21 cellular contexts compared by ENCODE assay signal in genomic region chr10:21308018-21308417, GRCh38.
DNase-seq lines count a peak whose midpoint lies in the region; ATAC-seq, FAIRE-seq and TF ChIP-seq lines count a peak whose summit lies in the region.
"Had no signal": no experiment of that assay in that cellular context is flagged by ENCODE, and none has a peak within 500 bp of the region (broad histone marks: within the 10 kb centered on the region; RNA-seq: fewer than 3 reads in every experiment).

No MANE protein-coding gene starts in this region.

- H3K4ac ChIP-seq in H1 (replicated peaks; ENCODE audit: insufficient read length, low read depth, low read length): no peak overlapping the region

- H3K56ac ChIP-seq in H1 (replicated peaks; ENCODE audit: insufficient read length, low read depth, low read length): no peak overlapping the region

- no peaks in the 10 kb centered on the region for H3K79me2 ChIP-seq in HCT116 (ENCODE audit: insufficient read depth, low read length)
- H3K79me2 ChIP-seq in H1 (ENCODE audit: control insufficient read depth in 1 of 2, insufficient read depth in 2 of 2, low read length in 2 of 2): no peaks in the 10 kb centered on the region

- CTCF ChIA-PET in A549 (lab: Yijun Ruan, JAX) (interaction anchor here (0.6 kb wide), 1 partner anchor 110 kb away, joined by 3 read pairs; no protein-coding TSS in a partner anchor), HCT116 (lab: Charles Lee) (no interaction called here), H1 (lab: Charles Lee; ENCODE audit: partially characterized antibody) (interaction anchor here (1.0 to 1.3 kb wide), 2 partner anchors 58 to 189 kb away, joined by 3 to 4 read pairs; no protein-coding TSS in a partner anchor)

- H3K14ac ChIP-seq in H1 (ENCODE audit: insufficient read length): no peak overlapping the region

- DNase-seq in A549 (ENCODE audit: low read depth in 1 of 2, low spot score in 1 of 2) (no peak), HCT116 (ENCODE audit: low read depth, low spot score) (no peak), H1 (ENCODE audit: low read depth in 1 of 2, low spot score in 2 of 2) (no peak), suprapubic skin (ENCODE audit: low spot score in 2 of 2) (no peak)
- no peak for DNase-seq in activated CD4-positive, alpha-beta T cell treated with anti-CD3 and anti-CD28 coated beads, Interleukin-2, amount 50 U/mL, for 48 hours
- DNase-seq: ACHN; AML-193; BE2C; Calu3; CD4-positive, alpha-beta T cell; CD8-positive, alpha-beta memory T cell; DMS53; DMS79 treated with DMSO at 0.1 percent for 48 hours; GF-D8; GM23248 had no signal

- H3K9me2 ChIP-seq in HCT116 (ENCODE audit: insufficient read depth): no peaks in the 10 kb centered on the region

- TF ChIP-seq POLR2A in A549 (IDR thresholded peaks at IDR 0.05; ENCODE audit: low read length): no peak
- TF ChIP-seq POLR2A in HCT116 (IDR thresholded peaks at IDR 0.05; ENCODE audit: borderline replicate concordance, extremely low read depth, insufficient read depth, insufficient read length): no peak
- TF ChIP-seq POLR2A in H1 (IDR thresholded peaks at IDR 0.05; ENCODE audit: control extremely low read depth in 1 of 2, low read depth in 2 of 2, low read length in 2 of 2): no peak
- TF ChIP-seq POLR2A in suprapubic skin (IDR thresholded peaks at IDR 0.05): no peak

- FAIRE-seq in A549 (lab: Jason Lieb, UNC) (no peak), H1 (lab: Jason Lieb, UNC) (no peak)
- FAIRE-seq: A204.1, GM12891 had no signal

- WGBS in A549 (ENCODE audit: missing lambda C conversion rate): 82% methylated on average over 3 of the region's 3 CpGs
- 99% methylated on average over 3 of the region's 3 CpGs; no CpG with 5 or more reads in 1 of the 2 experiments for WGBS in H1 (ENCODE audit: extremely low coverage in 1 of 2, insufficient coverage in 1 of 2, insufficient read length in 1 of 2, insufficient replicate concordance in 2 of 2, low coverage in 1 of 2, low lambda C conversion rate in 2 of 2, missing lambda C conversion rate in 1 of 2), 2 experiments
- WGBS in suprapubic skin: 93% methylated on average over 3 of the region's 3 CpGs

- intact Hi-C loops in HCT116 (cut with micrococcal nuclease): no loop called here

- H3K4me3 ChIP-seq in A549: no peak overlapping the region
- no peak overlapping the region for H3K4me3 ChIP-seq in HCT116 (replicated peaks in 1 of 2; ENCODE audit: low read depth in 1 of 2, low read length in 2 of 2)
- H3K4me3 ChIP-seq in H1 (ENCODE audit: extremely low read depth in 1 of 4, insufficient read depth in 2 of 4, low read depth in 3 of 4, low read length in 4 of 4): no peak overlapping the region
- H3K4me3 ChIP-seq in suprapubic skin: no peak overlapping the region
- H3K4me3 ChIP-seq: BLaER1 treated with 17β-estradiol and CSF1 and Interleukin-3, amounts not matched to agents 10 nM and 100 nM; GM23248; HAP-1 had no signal

- no peak overlapping the region for H2BK12ac ChIP-seq in H1 (ENCODE audit: low read depth, low read length)

- TF ChIP-seq RAD21 in A549 (conservative IDR thresholded peaks at IDR 0.05 in 1 of 2, IDR thresholded peaks at IDR 0.05 in 1 of 2) (no peak), HCT116 (IDR thresholded peaks at IDR 0.05; ENCODE audit: low read depth) (no peak), H1 (IDR thresholded peaks at IDR 0.05 in 1 of 2, conservative IDR thresholded peaks at IDR 0.05 in 1 of 2; ENCODE audit: low read depth in 2 of 2, low read length in 2 of 2) (no peak)

- H3K9ac ChIP-seq in HCT116 (ENCODE audit: low read length) (no peak overlapping the region), H1 (replicated peaks in 1 of 4; ENCODE audit: extremely low read depth in 1 of 4, low read depth in 3 of 4, low read length in 3 of 4) (no peak overlapping the region)
- H3K9ac ChIP-seq: BLaER1 treated with 17β-estradiol and CSF1 and Interleukin-3, amounts not matched to agents 10 nM and 100 nM; GM23248 had no signal

- TF ChIP-seq CTCF in A549 (IDR thresholded peaks at IDR 0.05) (no peak), HCT116 (IDR thresholded peaks at IDR 0.05 in 2 of 3, conservative IDR thresholded peaks at IDR 0.05 in 1 of 3; ENCODE audit: borderline replicate concordance in 1 of 3, insufficient read depth in 1 of 3, low read depth in 2 of 3, low read length in 2 of 3) (no peak), H1 (IDR thresholded peaks at IDR 0.05; ENCODE audit: control extremely low read depth in 1 of 3, insufficient read depth in 1 of 3, low read depth in 1 of 3, low read length in 3 of 3) (no peak), suprapubic skin (IDR thresholded peaks at IDR 0.05) (no peak)

- H4K5ac ChIP-seq in H1 (ENCODE audit: insufficient read length, low read depth, low read length): no peak overlapping the region

- no peaks in the 10 kb centered on the region for H4K20me1 ChIP-seq in HCT116 (ENCODE audit: insufficient read depth)
- no peaks in the 10 kb centered on the region for H4K20me1 ChIP-seq in H1 (replicated peaks in 1 of 2; ENCODE audit: control insufficient read depth in 1 of 2, insufficient read depth in 2 of 2, low read length in 2 of 2)
- H4K20me1 ChIP-seq: BLaER1 treated with 17β-estradiol and CSF1 and Interleukin-3, amounts not matched to agents 10 nM and 100 nM had no signal

- no peak overlapping the region for H4K8ac ChIP-seq in H1 (ENCODE audit: extremely low read depth, insufficient read depth, low read length)

- no peak overlapping the region for H3K4me2 ChIP-seq in A549
- no peak overlapping the region for H3K4me2 ChIP-seq in HCT116 (ENCODE audit: low read length)
- H3K4me2 ChIP-seq in H1 (ENCODE audit: insufficient read depth in 1 of 2, low read depth in 2 of 2, low read length in 2 of 2): no peak overlapping the region
- H3K4me2 ChIP-seq: BLaER1 treated with 17β-estradiol and CSF1 and Interleukin-3, amounts not matched to agents 10 nM and 100 nM had no signal

- H2BK15ac ChIP-seq in H1 (ENCODE audit: low read length): no peak overlapping the region

- no peaks in the 10 kb centered on the region for H3K23me2 ChIP-seq in H1 (ENCODE audit: low read depth, low read length)

- no peak for ATAC-seq in A549
- no peak for ATAC-seq in HCT116
- ATAC-seq in HG02763 (IDR thresholded peaks at IDR 0.05; ENCODE audit: unreplicated experiment): no peak

- H4K91ac ChIP-seq in H1 (replicated peaks; ENCODE audit: insufficient read length, low read length): no peak overlapping the region

- H3K27me3 ChIP-seq in HCT116 (ENCODE audit: insufficient read depth, low read length) (no peaks in the 10 kb centered on the region), H1 (replicated peaks in 1 of 4; ENCODE audit: control insufficient read depth in 3 of 4, extremely low read depth in 1 of 4, insufficient read depth in 3 of 4, low read length in 3 of 4) (no peaks in the 10 kb centered on the region), suprapubic skin (no peaks in the 10 kb centered on the region)
- H3K27me3 ChIP-seq: BE2C; BLaER1 treated with 17β-estradiol and CSF1 and Interleukin-3, amounts not matched to agents 10 nM and 100 nM had no signal

- H3K36me3 ChIP-seq in HCT116 (ENCODE audit: control insufficient read depth in 1 of 2, insufficient read depth in 2 of 2, low read length in 2 of 2): no peaks in the 10 kb centered on the region
- no peaks in the 10 kb centered on the region for H3K36me3 ChIP-seq in H1 (ENCODE audit: control insufficient read depth in 2 of 4, insufficient read depth in 4 of 4, low read length in 3 of 4)
- no peaks in the 10 kb centered on the region for H3K36me3 ChIP-seq in suprapubic skin
- H3K36me3 ChIP-seq: BE2C; BLaER1 treated with 17β-estradiol and CSF1 and Interleukin-3, amounts not matched to agents 10 nM and 100 nM; HAP-1 had no signal

- no TSS peak for BruUV-seq in HCT116 (replicated peaks; lab: Mats Ljungman, UMichigan)

- H2BK20ac ChIP-seq in H1 (ENCODE audit: low read length): no peak overlapping the region

- no peak overlapping the region for H3K18ac ChIP-seq in H1 (ENCODE audit: extremely low read depth, low read length)

- H3K4me1 ChIP-seq in A549: peaks cover 13% of the 10 kb centered on the region
- peaks cover 11 to 26% of the 10 kb centered on the region in 2 experiments; a peak in 3 of 4 replicates for H3K4me1 ChIP-seq in HCT116 (ENCODE audit: control insufficient read depth in 1 of 2, insufficient read depth in 2 of 2, low read length in 2 of 2)
- peaks cover 0 to 4% (median 0%) of the 10 kb centered on the region in 4 experiments; a peak in 1 of 7 replicates for H3K4me1 ChIP-seq in H1 (replicated peaks in 1 of 4; ENCODE audit: control insufficient read depth in 3 of 4, insufficient read depth in 4 of 4, low read length in 3 of 4)
- H3K4me1 ChIP-seq in suprapubic skin: no peaks in the 10 kb centered on the region
- H3K4me1 ChIP-seq: BE2C; BLaER1 treated with 17β-estradiol and CSF1 and Interleukin-3, amounts not matched to agents 10 nM and 100 nM had no signal

- TF ChIP-seq EP300 in A549 (IDR thresholded peaks at IDR 0.05) (no peak), H1 (IDR thresholded peaks at IDR 0.05; ENCODE audit: borderline replicate concordance in 1 of 2, low read depth in 2 of 2, low read length in 2 of 2) (no peak), suprapubic skin (IDR thresholded peaks at IDR 0.05) (no peak)

- H2AK5ac ChIP-seq in H1 (ENCODE audit: low read depth, low read length): no peak overlapping the region

- RAD21 ChIA-PET in HCT116 (lab: Charles Lee; ENCODE audit: low non-redundant PET in 1 of 2, low total read pairs in 2 of 2, uncharacterized antibody in 2 of 2, unreplicated experiment in 2 of 2): no interaction called here

- no peak overlapping the region for H2BK5ac ChIP-seq in H1 (ENCODE audit: low read depth, low read length)

- H3K79me1 ChIP-seq in H1 (ENCODE audit: low read depth, low read length): no peaks in the 10 kb centered on the region

- POLR2A ChIA-PET in A549 (lab: Yijun Ruan, JAX): no interaction called here
- POLR2A ChIA-PET in HCT116 (lab: Charles Lee): no interaction called here
- POLR2A ChIA-PET in H1 (lab: Charles Lee; ENCODE audit: partially characterized antibody): interaction anchor here (1.2 kb wide), 1 partner anchor 12 kb away, joined by 3 read pairs; no protein-coding TSS in a partner anchor

- H2AFZ ChIP-seq in HCT116 (ENCODE audit: low read depth, low read length, poor library complexity, severe bottlenecking): peak overlapping the region; percentile 32
- H2AFZ ChIP-seq in H1 (ENCODE audit: low read length): no peak overlapping the region
- H2AFZ ChIP-seq: GM23248 had no signal

- H3K27ac ChIP-seq in A549: peak overlapping the region; percentile 23 to 62; a peak in 3 of 6 replicates
- no peak overlapping the region for H3K27ac ChIP-seq in HCT116 (ENCODE audit: low read depth, low read length)
- no peak overlapping the region for H3K27ac ChIP-seq in H1 (ENCODE audit: low read depth, low read length)
- H3K27ac ChIP-seq in suprapubic skin: no peak overlapping the region
- H3K27ac ChIP-seq: 22Rv1; BLaER1 treated with 17β-estradiol and CSF1 and Interleukin-3, amounts not matched to agents 10 nM and 100 nM; GM23248 had no signal

- H3K9me3 ChIP-seq in A549: no peaks in the 10 kb centered on the region
- H3K9me3 ChIP-seq in HCT116 (ENCODE audit: control insufficient read depth in 1 of 2, insufficient read depth in 1 of 2, low read depth in 1 of 2, low read length in 2 of 2): no peaks in the 10 kb centered on the region
- H3K9me3 ChIP-seq in H1 (ENCODE audit: insufficient read depth in 2 of 2, low read depth in 1 of 2, low read length in 1 of 2): no peaks in the 10 kb centered on the region
- no peaks in the 10 kb centered on the region for H3K9me3 ChIP-seq in suprapubic skin
- H3K9me3 ChIP-seq: BE2C; BLaER1 treated with 17β-estradiol and CSF1 and Interleukin-3, amounts not matched to agents 10 nM and 100 nM; HAP-1 had no signal

- H2BK120ac ChIP-seq in H1 (replicated peaks; ENCODE audit: low read depth, low read length): peak overlapping the region; percentile 36

- no peak overlapping the region for H3K23ac ChIP-seq in H1 (ENCODE audit: insufficient read length)

Comparison
In these comparisons a context has a peak if more than half of its experiments do, and no peak if none do; other contexts are left out.
1. H3K27ac ChIP-seq: peak in A549 (2 of 2); none in HCT116 (single experiment), H1 (single experiment) and suprapubic skin (single experiment).